ENCODE assay signal across 8 cellular contexts in genomic region chr14:21068521-21069387, GRCh38. TPM values are rescaled to one million over a fixed set of nuclear protein-coding genes. Genes with fewer than 3 reads are reported as not detected.
A peak's percentile ranks its signal among the peaks of the same experiment; 100 is the strongest.
DNase-seq lines count a peak whose midpoint lies in the region; TF ChIP-seq lines count a peak whose summit lies in the region.

No MANE protein-coding gene starts in this region.

- H3K79me2 ChIP-seq in smooth muscle cell (ENCODE audit: low read depth), result peaks cover 14% of the 10 kb centered on the region

- H2AFZ ChIP-seq in smooth muscle cell (ENCODE audit: low read depth), result peak overlapping the region; percentile 84

- H3K9me3 ChIP-seq in smooth muscle cell (replicated peaks; ENCODE audit: low read depth), result no peaks in the 10 kb centered on the region

- 2% methylated on average over 42 of the region's 45 CpGs for WGBS in smooth muscle cell (ENCODE audit: low lambda C conversion rate)

- peaks cover 9% of the 10 kb centered on the region for H4K20me1 ChIP-seq in smooth muscle cell (ENCODE audit: low read depth)

- H3K4me3 ChIP-seq in GM12865 (ENCODE audit: low read depth, low read length) (no peak overlapping the region), kidney epithelial cell (ENCODE audit: low read depth, low read length) (peak overlapping the region; percentile 81), smooth muscle cell (peak overlapping the region; percentile 88)

- peak overlapping the region; percentile 99 for H3K4me2 ChIP-seq in smooth muscle cell

- TF ChIP-seq CTCF in GM12865 (IDR thresholded peaks at IDR 0.05; ENCODE audit: insufficient read depth, low read depth, low read length, missing control alignments) (peak; percentile 38), chondrocyte (IDR thresholded peaks at IDR 0.05) (peak; percentile 84), kidney epithelial cell (IDR thresholded peaks at IDR 0.05; ENCODE audit: insufficient read depth, low read length, poor library complexity, severe bottlenecking) (peak; percentile 73), smooth muscle cell (IDR thresholded peaks at IDR 0.05; ENCODE audit: borderline replicate concordance, insufficient read depth, poor library complexity, severe bottlenecking) (peak; percentile 53)

- H3K9me3 Mint-ChIP-seq in chondrocyte (ENCODE audit: low read depth), result no peaks in the 10 kb centered on the region

- peaks cover 45% of the 10 kb centered on the region for H3K4me1 Mint-ChIP-seq in chondrocyte (ENCODE audit: low read depth)

- H3F3A ChIP-seq in smooth muscle cell (ENCODE audit: low read depth), result peaks cover 29% of the 10 kb centered on the region

- H3K4me1 ChIP-seq in smooth muscle cell (ENCODE audit: low read depth), result peaks cover 25% of the 10 kb centered on the region

- H3K27me3 Mint-ChIP-seq in chondrocyte (ENCODE audit: low read depth), result no peaks in the 10 kb centered on the region

- H3K27ac ChIP-seq in smooth muscle cell (ENCODE audit: low read depth), result peak overlapping the region; percentile 93

- peaks cover 10% of the 10 kb centered on the region for H3K36me3 Mint-ChIP-seq in chondrocyte (ENCODE audit: low read depth)

- H3K27me3 ChIP-seq in kidney epithelial cell (ENCODE audit: control insufficient read depth, insufficient read depth, low read length) (no peaks in the 10 kb centered on the region), smooth muscle cell (ENCODE audit: low read depth) (no peaks in the 10 kb centered on the region)

- H3K27ac Mint-ChIP-seq in chondrocyte (ENCODE audit: unreplicated experiment), result peak overlapping the region; percentile 90

- peak overlapping the region; percentile 91 for H3K9ac ChIP-seq in smooth muscle cell (ENCODE audit: low read depth)

- H3K4me3 Mint-ChIP-seq in chondrocyte (ENCODE audit: unreplicated experiment), result peak overlapping the region; percentile 88

- DNase-seq in GM12865 (ENCODE audit: low read depth) (peak; percentile 51), NCI-H1694 (lab: John Stamatoyannopoulos, UW) (peak; percentile 55), T-helper 9 cell (peak; percentile 45), chondrocyte (ENCODE audit: low spot score) (no peak), kidney epithelial cell (ENCODE audit: low read depth) (no peak), smooth muscle cell (lab: John Stamatoyannopoulos, UW; ENCODE audit: unreplicated experiment) (no peak), NK-92 (lab: John Stamatoyannopoulos, UW; ENCODE audit: unreplicated experiment) (no peak), middle frontal gyrus (ENCODE audit: extremely low spot score, low spot score) (no peak)

- H3K36me3 ChIP-seq in kidney epithelial cell (ENCODE audit: control insufficient read depth, insufficient read depth, low read length), result no peaks in the 10 kb centered on the region
- H3K36me3 ChIP-seq in smooth muscle cell (ENCODE audit: low read depth), result no peaks in the 10 kb centered on the region

RNA-seq across cellular contexts. Expression of gene ARHGEF40, which starts 1.4 kb away (rescaled TPM):
- total RNA-seq in chondrocyte (86.1 to 144 TPM (median 90.4 TPM) in 3 replicates), kidney epithelial cell (59.4 and 59.7 TPM in 2 replicates), smooth muscle cell (53.1 and 74.4 TPM in 2 replicates)
- 67.8 and 73.5 TPM in 2 replicates for polyA plus RNA-seq in smooth muscle cell

RNA-seq across cellular contexts. Expression of gene RNASE8, which starts 11.1 kb away (rescaled TPM):
- total RNA-seq in chondrocyte (not detected in 3 replicates), kidney epithelial cell (not detected in 2 replicates), smooth muscle cell (not detected in 2 replicates)
- polyA plus RNA-seq in smooth muscle cell, result not detected in 2 replicates

RNA-seq across cellular contexts. Expression of gene RNASE7, which starts 26.6 kb away (rescaled TPM):
- not detected in 3 replicates for total RNA-seq in chondrocyte
- total RNA-seq in kidney epithelial cell, result not detected in 2 replicates
- total RNA-seq in smooth muscle cell, result 1.4 and 4.1 TPM in 2 replicates
- 0.66 and 0.93 TPM in 2 replicates for polyA plus RNA-seq in smooth muscle cell

RNA-seq across cellular contexts. Expression of gene ZNF219, which starts 29.7 kb away (rescaled TPM):
- total RNA-seq in chondrocyte (23.3 to 26.3 TPM (median 23.9 TPM) in 3 replicates), kidney epithelial cell (25.5 and 34.5 TPM in 2 replicates), smooth muscle cell (10.0 and 15.2 TPM in 2 replicates)
- 8.8 and 12.6 TPM in 2 replicates for polyA plus RNA-seq in smooth muscle cell

RNA-seq across cellular contexts. Expression of gene TMEM253, which starts 32.1 kb away (rescaled TPM):
- total RNA-seq in chondrocyte (1.1 to 1.6 TPM (median 1.2 TPM) in 3 replicates), kidney epithelial cell (not detected in 2 replicates), smooth muscle cell (1.0 TPM in 1 of 2 replicates, not detected in the other)
- 0.41 TPM in 1 of 2 replicates, not detected in the other for polyA plus RNA-seq in smooth muscle cell

Comparison
In these comparisons a context has a peak if more than half of its experiments do, and no peak if none do; other contexts are left out.
1. DNase-seq: peak in GM12865 (single experiment), NCI-H1694 (single experiment) and T-helper 9 cell (single experiment); none in chondrocyte (single experiment), kidney epithelial cell (single experiment), smooth muscle cell (single experiment), NK-92 (single experiment) and middle frontal gyrus (single experiment).
2. Peak in every context shown above with its lines, with median percentiles within 50 percentile points of each other: CTCF ChIP-seq.